ENCODE assay signal across 8 cellular contexts in the genomic region with DNA sequence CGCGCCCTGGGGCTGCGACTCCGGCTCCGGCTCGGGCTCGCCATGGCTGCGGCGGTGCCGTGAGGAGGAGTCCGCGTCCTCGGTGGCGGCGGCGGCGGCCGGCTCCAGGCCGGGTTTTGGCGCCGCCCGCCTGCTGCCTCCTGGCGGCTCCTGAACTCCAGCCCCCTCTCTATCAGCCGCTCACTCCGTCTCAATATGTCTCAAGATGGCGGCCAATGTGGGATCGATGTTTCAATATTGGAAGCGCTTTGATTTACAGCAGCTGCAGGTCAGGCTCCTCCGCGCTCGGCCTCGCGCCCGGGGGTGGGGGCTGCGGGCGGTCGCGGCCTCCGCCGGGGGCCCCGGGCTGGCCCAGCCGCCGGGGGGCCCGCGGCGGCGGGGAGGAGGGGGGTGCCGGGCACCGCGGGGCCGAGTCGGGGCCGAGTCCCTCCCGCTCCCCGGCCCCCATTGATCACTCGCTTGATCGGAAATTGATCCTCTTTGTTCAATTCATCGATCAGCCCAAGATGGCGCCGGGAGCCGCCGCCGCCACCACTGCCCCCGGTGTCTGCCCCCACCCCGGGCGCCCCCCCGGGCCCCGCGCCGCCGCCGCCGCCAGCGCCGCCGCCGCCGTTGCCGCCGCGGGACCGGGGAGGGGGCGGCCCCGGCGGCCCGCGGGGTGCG. TPM values are rescaled to one million over a fixed set of nuclear protein-coding genes. Genes with fewer than 3 reads are reported as not detected.
DNase-seq lines count a peak whose midpoint lies in the region; ATAC-seq and TF ChIP-seq lines count a peak whose summit lies in the region.

No MANE protein-coding gene starts in this region.

- no peaks in the 10 kb centered on the region for H3K36me3 ChIP-seq in lower lobe of right lung

- peak; percentile 42 for DNase-seq in AG04450 (ENCODE audit: low read depth, low spot score)
- DNase-seq in NCI-H510A treated with DMSO at 0.1 percent for 48 hours (lab: John Stamatoyannopoulos, UW), result peak; percentile 62
- peak; percentile 91 for DNase-seq in activated CD4-positive, alpha-beta T cell treated with anti-CD3 and anti-CD28 coated beads, Interleukin-2, amount 10 ng/mL, durations not matched to agents 24 days and 14 days
- peak; percentile 85 for DNase-seq in ecto neural progenitor cell (ENCODE audit: low spot score)
- DNase-seq in lower lobe of right lung, result peak; percentile 82
- DNase-seq in stimulated activated CD4-positive, alpha-beta T cell treated with anti-CD3 and anti-CD28 coated beads, Interleukin-4, amount 100 ng/mL, for 48 hours (ENCODE audit: low read depth in 2 of 2), result peak; percentile 52 to 61

- ATAC-seq in GM18868 (IDR thresholded peaks at IDR 0.05; ENCODE audit: unreplicated experiment), result peak; percentile 54
- ATAC-seq in HG03139 (IDR thresholded peaks at IDR 0.05; ENCODE audit: unreplicated experiment), result peak; percentile 33
- peak; percentile 77 to 80 for ATAC-seq in lower lobe of right lung

- POLR2A ChIA-PET in AG04450 (lab: Yijun Ruan, JAX), result no interaction called here

- no peaks in the 10 kb centered on the region; the same call in 1 of the 2 replicates for H3K9me3 ChIP-seq in AG04450 (ENCODE audit: control insufficient read depth, insufficient read depth, low read length)
- no peaks in the 10 kb centered on the region for H3K9me3 ChIP-seq in lower lobe of right lung

- H3K4me1 ChIP-seq in lower lobe of right lung, result peaks cover 26% of the 10 kb centered on the region

- peak overlapping the region; percentile 78 for H3K27ac Mint-ChIP-seq in activated CD4-positive, alpha-beta T cell treated with anti-CD3 and anti-CD28 coated beads, Interleukin-2, amount 10 ng/mL, durations not matched to agents 24 days and 14 days

- H3K9me3 Mint-ChIP-seq in activated CD4-positive, alpha-beta T cell treated with anti-CD3 and anti-CD28 coated beads, Interleukin-2, amount 10 ng/mL, durations not matched to agents 24 days and 14 days, result no peaks in the 10 kb centered on the region

- CTCF ChIA-PET in AG04450 (lab: Charles Lee), result no interaction called here

- H3K4me3 ChIP-seq in AG04450 (ENCODE audit: low read depth, low read length) (peak overlapping the region; percentile 78), lower lobe of right lung (peak overlapping the region; percentile 83)

- H3K4me1 Mint-ChIP-seq in activated CD4-positive, alpha-beta T cell treated with anti-CD3 and anti-CD28 coated beads, Interleukin-2, amount 10 ng/mL, durations not matched to agents 24 days and 14 days, result peaks cover 17% of the 10 kb centered on the region

- H3K36me3 Mint-ChIP-seq in activated CD4-positive, alpha-beta T cell treated with anti-CD3 and anti-CD28 coated beads, Interleukin-2, amount 10 ng/mL, durations not matched to agents 24 days and 14 days (ENCODE audit: low read depth), result peaks cover 2% of the 10 kb centered on the region

- intact Hi-C loops in activated CD4-positive, alpha-beta T cell treated with anti-CD3 and anti-CD28 coated beads, Interleukin-2, amount 10 ng/mL, durations not matched to agents 24 days and 14 days (cut with micrococcal nuclease), result loop anchor here (1.0 to 10.0 kb wide), 5 partner anchors 40 to 491 kb away; partner anchors contain the start of genes IFT22 and SH2B2
- intact Hi-C loops in lower lobe of right lung (cut with DNase I), result no loop called here

- H3K27me3 ChIP-seq in AG04450 (ENCODE audit: control insufficient read depth, insufficient read depth, low read length) (no peaks in the 10 kb centered on the region), lower lobe of right lung (ENCODE audit: low read depth) (no peaks in the 10 kb centered on the region)

- H3K4me3 Mint-ChIP-seq in activated CD4-positive, alpha-beta T cell treated with anti-CD3 and anti-CD28 coated beads, Interleukin-2, amount 10 ng/mL, durations not matched to agents 24 days and 14 days, result peak overlapping the region; percentile 82

- H3K27ac ChIP-seq in AG04450 (ENCODE audit: low read depth, low read length) (no peak overlapping the region), lower lobe of right lung (peak overlapping the region; percentile 58)

- peaks cover 39% of the 10 kb centered on the region for H3K27me3 Mint-ChIP-seq in activated CD4-positive, alpha-beta T cell treated with anti-CD3 and anti-CD28 coated beads, Interleukin-2, amount 10 ng/mL, durations not matched to agents 24 days and 14 days

- TF ChIP-seq CTCF in AG04450 (IDR thresholded peaks at IDR 0.05; ENCODE audit: low read depth, low read length) (no peak; the same call in 1 of the 2 replicates), lower lobe of right lung (IDR thresholded peaks at IDR 0.05) (no peak)

RNA-seq across cellular contexts. Expression of gene CUX1, which starts 1.5 kb away (rescaled TPM):
- polyA plus RNA-seq in AG04450 (2011; rRNA removed), result 29.7 and 33.8 TPM in 2 replicates
- polyA minus RNA-seq in AG04450 (2011; rRNA and poly(A)+ RNA removed), result 27.6 and 29.0 TPM in 2 replicates
- total RNA-seq in activated CD4-positive, alpha-beta T cell treated with anti-CD3 and anti-CD28 coated beads, Interleukin-2, amount 10 ng/mL, durations not matched to agents 24 days and 14 days, result 25.7 and 31.5 TPM in 2 replicates
- total RNA-seq in lower lobe of right lung, result 118 TPM
